ENCODE assay signal across 20 cellular contexts in the genomic region with DNA sequence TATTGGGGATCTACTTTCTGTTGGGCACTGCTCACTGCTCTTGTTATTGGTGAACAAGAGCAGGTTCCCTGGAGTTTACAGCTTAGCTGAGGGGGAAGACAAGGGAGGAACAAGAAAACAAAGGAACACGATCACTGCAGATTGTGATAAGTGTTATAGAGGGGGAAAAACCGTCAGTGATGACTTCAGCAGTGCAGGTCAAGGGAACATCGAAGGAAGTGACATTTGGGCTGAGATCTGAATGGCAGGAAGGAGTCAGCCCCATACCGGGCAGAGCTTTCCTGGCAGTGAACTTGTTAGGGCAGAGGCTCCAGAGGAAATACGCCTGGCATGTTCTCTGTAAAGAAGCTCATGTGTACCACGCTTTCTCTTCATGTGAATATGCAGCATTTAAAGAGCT.
DNase-seq lines count a peak whose midpoint lies in the region; ATAC-seq and TF ChIP-seq lines count a peak whose summit lies in the region.
"Had no signal": no experiment of that assay in that cellular context is flagged by ENCODE, and none has a peak within 500 bp of the region (broad histone marks: within the 10 kb centered on the region; RNA-seq: fewer than 3 reads in every experiment).

No MANE protein-coding gene starts in this region.

- TF ChIP-seq CTCF in heart left ventricle (IDR thresholded peaks at IDR 0.05) = no peak
- TF ChIP-seq CTCF in fibroblast of pulmonary artery (IDR thresholded peaks at IDR 0.05; ENCODE audit: low read length, missing control alignments) = no peak
- no peak for TF ChIP-seq CTCF in lower lobe of right lung (IDR thresholded peaks at IDR 0.05)
- TF ChIP-seq CTCF in upper lobe of right lung (IDR thresholded peaks at IDR 0.05) = no peak

- no peak overlapping the region for H3K27ac Mint-ChIP-seq in CD4-positive, alpha-beta memory T cell
- H3K27ac Mint-ChIP-seq: activated CD8-positive, alpha-beta T cell treated with anti-CD3 and anti-CD28 coated beads for 36 hours; activated naive CD4-positive, alpha-beta T cell treated with anti-CD3 and anti-CD28 coated beads for 36 hours; activated T-cell treated with anti-CD3 and anti-CD28 coated beads, Interleukin-2, amount 50 U/mL, for 24 hours; stimulated activated naive B cell treated with anti-CD40 and anti-IgM and Interleukin-4, amounts not matched to agents 10 μg/mL and 1 μg/mL and 100 μg/mL, for 72 hours had no signal

- POLR2A ChIA-PET in CD4-positive, alpha-beta memory T cell (lab: Charles Lee; ENCODE audit: partially characterized antibody) = no interaction called here

- H3K4me3 ChIP-seq in heart left ventricle = no peak overlapping the region
- no peak overlapping the region for H3K4me3 ChIP-seq in fibroblast of pulmonary artery (replicated peaks; ENCODE audit: low read depth, low read length)
- H3K4me3 ChIP-seq in lower lobe of right lung = no peak overlapping the region
- no peak overlapping the region for H3K4me3 ChIP-seq in upper lobe of right lung
- no peak overlapping the region for H3K4me3 ChIP-seq in CD4-positive, alpha-beta memory T cell (ENCODE audit: low read length in 2 of 2)
- H3K4me3 ChIP-seq: BLaER1, sigmoid colon, transverse colon had no signal

- peak; percentile 63 to 95 (median 78) for ATAC-seq in heart left ventricle
- ATAC-seq in Right ventricle myocardium inferior = no peak
- peak; percentile 54 to 56 for ATAC-seq in lower lobe of right lung
- ATAC-seq in upper lobe of right lung = peak; percentile 64
- no peak for ATAC-seq in GM21576 (IDR thresholded peaks at IDR 0.05; ENCODE audit: unreplicated experiment)
- ATAC-seq: activated CD8-positive, alpha-beta T cell treated with anti-CD3 and anti-CD28 coated beads for 36 hours; HCT116; stimulated activated naive B cell treated with anti-CD40 and anti-IgM and Interleukin-4, amounts not matched to agents 10 μg/mL and 1 μg/mL and 100 μg/mL, for 72 hours had no signal

- WGBS in heart left ventricle, 4 donors = 28 to 30% (median 30%) methylated on average over 6 of the region's 6 CpGs

- no peaks in the 10 kb centered on the region for H3K4me1 Mint-ChIP-seq in CD4-positive, alpha-beta memory T cell
- H3K4me1 Mint-ChIP-seq: stimulated activated naive B cell treated with anti-CD40 and anti-IgM and Interleukin-4, amounts not matched to agents 10 μg/mL and 1 μg/mL and 100 μg/mL, for 72 hours had no signal

- TF ChIP-seq POLR2A in heart left ventricle (IDR thresholded peaks at IDR 0.05) = no peak

- DNase-seq in heart left ventricle = peak in 3 of 5 donors; percentile 31 to 38 (median 32)
- DNase-seq in Right ventricle myocardium inferior (ENCODE audit: missing footprints) = no peak
- peak; percentile 55 for DNase-seq in fibroblast of pulmonary artery (ENCODE audit: low read depth)
- no peak for DNase-seq in lower lobe of right lung
- DNase-seq in upper lobe of right lung = no peak
- no peak for DNase-seq in pons (ENCODE audit: low spot score)
- DNase-seq in CD4-positive, alpha-beta memory T cell = no peak
- DNase-seq: activated CD8-positive, alpha-beta T cell treated with anti-CD3 and anti-CD28 coated beads for 36 hours; activated naive CD4-positive, alpha-beta T cell treated with anti-CD3 and anti-CD28 coated beads for 36 hours; activated T-cell treated with anti-CD3 and anti-CD28 coated beads, Interleukin-2, amount 50 U/mL, for 24 hours; hypothalamus; NCI-H1417 treated with DMSO at 0.1 percent for 48 hours; NCI-H2171; sigmoid colon; stimulated activated naive B cell treated with anti-CD40 and anti-IgM and Interleukin-4, amounts not matched to agents 10 μg/mL and 1 μg/mL and 100 μg/mL, for 72 hours; T-helper 2 cell; transverse colon had no signal

- H3K27me3 ChIP-seq in heart left ventricle (no peaks in the 10 kb centered on the region), lower lobe of right lung (ENCODE audit: low read depth) (no peaks in the 10 kb centered on the region), upper lobe of right lung (no peaks in the 10 kb centered on the region)
- H3K27me3 ChIP-seq in CD4-positive, alpha-beta memory T cell (ENCODE audit: insufficient read depth, low read length) = no peaks in the 10 kb centered on the region
- H3K27me3 ChIP-seq: BLaER1, sigmoid colon, transverse colon had no signal

- peaks cover 0 to 3% (median 0%) of the 10 kb centered on the region in 12 donors for H3K9me3 ChIP-seq in heart left ventricle
- no peaks in the 10 kb centered on the region for H3K9me3 ChIP-seq in lower lobe of right lung
- no peaks in the 10 kb centered on the region for H3K9me3 ChIP-seq in upper lobe of right lung
- no peaks in the 10 kb centered on the region for H3K9me3 ChIP-seq in CD4-positive, alpha-beta memory T cell (ENCODE audit: control insufficient read depth in 1 of 2, low read length in 2 of 2)
- H3K9me3 ChIP-seq: BLaER1, sigmoid colon, transverse colon had no signal

- H3K36me3 ChIP-seq in heart left ventricle = peaks cover 0 to 3% (median 0%) of the 10 kb centered on the region in 9 donors
- no peaks in the 10 kb centered on the region for H3K36me3 ChIP-seq in lower lobe of right lung
- H3K36me3 ChIP-seq in upper lobe of right lung = no peaks in the 10 kb centered on the region
- H3K36me3 ChIP-seq in CD4-positive, alpha-beta memory T cell (ENCODE audit: insufficient read depth, low read length) = no peaks in the 10 kb centered on the region
- H3K36me3 ChIP-seq: BLaER1, sigmoid colon, transverse colon had no signal

- CTCF ChIA-PET in CD4-positive, alpha-beta memory T cell (lab: Charles Lee; ENCODE audit: partially characterized antibody) = no interaction called here

- no peak overlapping the region for H3K4me3 Mint-ChIP-seq in CD4-positive, alpha-beta memory T cell
- H3K4me3 Mint-ChIP-seq: activated CD8-positive, alpha-beta T cell treated with anti-CD3 and anti-CD28 coated beads for 36 hours; activated naive CD4-positive, alpha-beta T cell treated with anti-CD3 and anti-CD28 coated beads for 36 hours; activated T-cell treated with anti-CD3 and anti-CD28 coated beads, Interleukin-2, amount 50 U/mL, for 24 hours; stimulated activated naive B cell treated with anti-CD40 and anti-IgM and Interleukin-4, amounts not matched to agents 10 μg/mL and 1 μg/mL and 100 μg/mL, for 72 hours had no signal

- peaks cover 0 to 16% (median 3%) of the 10 kb centered on the region in 12 donors for H3K4me1 ChIP-seq in heart left ventricle
- peaks cover 11% of the 10 kb centered on the region for H3K4me1 ChIP-seq in lower lobe of right lung
- no peaks in the 10 kb centered on the region for H3K4me1 ChIP-seq in upper lobe of right lung
- H3K4me1 ChIP-seq in CD4-positive, alpha-beta memory T cell (ENCODE audit: insufficient read depth, low read length) = no peaks in the 10 kb centered on the region
- H3K4me1 ChIP-seq: BLaER1, sigmoid colon, transverse colon had no signal

- H3K9me3 Mint-ChIP-seq in CD4-positive, alpha-beta memory T cell = peaks cover 0 to 2% (median 0%) of the 10 kb centered on the region in 8 donors
- H3K9me3 Mint-ChIP-seq: activated CD8-positive, alpha-beta T cell treated with anti-CD3 and anti-CD28 coated beads for 36 hours; activated naive CD4-positive, alpha-beta T cell treated with anti-CD3 and anti-CD28 coated beads for 36 hours; activated T-cell treated with anti-CD3 and anti-CD28 coated beads, Interleukin-2, amount 50 U/mL, for 24 hours had no signal

- H3K36me3 Mint-ChIP-seq in CD4-positive, alpha-beta memory T cell = no peaks in the 10 kb centered on the region
- H3K36me3 Mint-ChIP-seq: stimulated activated naive B cell treated with anti-CD40 and anti-IgM and Interleukin-4, amounts not matched to agents 10 μg/mL and 1 μg/mL and 100 μg/mL, for 72 hours had no signal

- peaks cover 0 to 2% of the 10 kb centered on the region in 2 donors for H3K27me3 Mint-ChIP-seq in CD4-positive, alpha-beta memory T cell
- H3K27me3 Mint-ChIP-seq: activated T-cell treated with anti-CD3 and anti-CD28 coated beads, Interleukin-2, amount 50 U/mL, for 24 hours; stimulated activated naive B cell treated with anti-CD40 and anti-IgM and Interleukin-4, amounts not matched to agents 10 μg/mL and 1 μg/mL and 100 μg/mL, for 72 hours had no signal

- H3K27ac ChIP-seq in heart left ventricle (peak overlapping the region in 10 of 12 donors; percentile 7 to 82 (median 57)), lower lobe of right lung (peak overlapping the region; percentile 38), upper lobe of right lung (no peak overlapping the region)
- no peak overlapping the region for H3K27ac ChIP-seq in CD4-positive, alpha-beta memory T cell (ENCODE audit: low read depth, low read length)
- H3K27ac ChIP-seq: BLaER1, sigmoid colon, transverse colon had no signal

- intact Hi-C loops in heart left ventricle (cut with DNase I) = loop anchor here in 3 of 10 donors (5.0 to 10.0 kb wide), 2 partner anchors 37 to 74 kb away; partner anchors contain the start of gene LDB2 (in 1 of the 3)
- intact Hi-C loops in Right ventricle myocardium inferior (cut with DNase I) = loop anchor here (1.0 kb wide), 1 partner anchor 38 kb away; no protein-coding TSS in a partner anchor
- intact Hi-C loops in lower lobe of right lung (cut with DNase I) = no loop called here
- intact Hi-C loops in upper lobe of right lung (cut with DNase I) = no loop called here
- intact Hi-C loops in CD4-positive, alpha-beta memory T cell (cut with micrococcal nuclease) = no loop called here

Comparison
In these comparisons a context has a peak if more than half of its experiments do, and no peak if none do; other contexts are left out.
1. ATAC-seq: peak in heart left ventricle (4 of 4), lower lobe of right lung (2 of 2) and upper lobe of right lung (single experiment); none in Right ventricle myocardium inferior (single experiment) and GM21576 (single experiment).
2. DNase-seq: peak in heart left ventricle (3 of 5) and fibroblast of pulmonary artery (single experiment); none in Right ventricle myocardium inferior (single experiment), lower lobe of right lung (single experiment), upper lobe of right lung (single experiment), pons (single experiment) and CD4-positive, alpha-beta memory T cell (0 of 5).
3. H3K27ac ChIP-seq: peak in heart left ventricle (10 of 12) and lower lobe of right lung (single experiment); none in upper lobe of right lung (single experiment) and CD4-positive, alpha-beta memory T cell (single experiment).